In the genomic region with DNA sequence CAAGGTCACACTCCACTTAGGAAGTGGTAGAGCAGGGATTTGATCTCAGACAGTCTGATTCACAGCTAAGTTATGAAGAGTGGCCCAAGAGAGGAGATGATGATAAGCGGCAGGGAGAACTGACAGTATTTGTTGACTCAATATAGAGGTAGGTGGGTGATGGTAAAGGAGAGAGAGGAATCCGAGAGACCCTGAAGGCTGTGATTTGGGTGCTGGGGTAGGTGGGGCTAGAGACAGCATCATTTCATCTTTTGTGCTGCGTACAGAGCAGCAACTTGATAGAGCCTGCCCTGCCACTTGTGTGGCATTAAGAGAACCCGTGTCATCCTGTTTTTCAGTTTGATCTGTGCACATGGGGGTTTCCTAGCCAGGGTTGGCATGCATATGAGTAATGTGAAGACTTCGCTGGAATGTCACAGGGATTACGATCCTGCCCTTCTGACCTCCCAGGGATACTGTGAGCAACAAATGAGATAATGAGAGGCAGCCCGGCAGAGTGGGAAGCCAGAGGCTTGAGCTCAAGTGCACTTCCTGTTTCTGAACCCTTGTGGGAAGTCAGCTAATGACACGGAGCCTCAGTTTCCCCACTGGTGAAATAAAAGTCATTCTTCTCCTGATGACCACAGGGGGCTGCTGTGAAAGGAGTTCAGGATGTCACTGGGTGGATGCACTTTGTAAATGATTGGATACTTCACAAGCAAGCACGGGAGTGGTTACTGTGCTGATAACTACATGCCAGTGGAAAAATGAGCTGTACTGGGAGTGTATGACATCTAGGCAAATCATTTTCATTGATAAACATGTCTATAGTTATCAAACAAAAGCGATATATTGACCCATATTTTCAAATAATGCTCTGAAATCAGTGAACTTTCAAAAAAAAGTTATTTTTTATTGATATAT, we compare ENCODE assay signal across 14 cellular contexts. TPM values are rescaled to one million over a fixed set of nuclear protein-coding genes. Genes with fewer than 3 reads are reported as not detected.
A peak's percentile ranks its signal among the peaks of the same experiment; 100 is the strongest.
DNase-seq lines count a peak whose midpoint lies in the region; TF ChIP-seq lines count a peak whose summit lies in the region.
"Had no signal": no experiment of that assay in that cellular context is flagged by ENCODE, and none has a peak within 500 bp of the region (broad histone marks: within the 10 kb centered on the region; RNA-seq: fewer than 3 reads in every experiment).

No MANE protein-coding gene starts in this region.

- H2AFZ ChIP-seq in neural progenitor cell (replicated peaks) = no peak overlapping the region

- no peaks in the 10 kb centered on the region for H3K36me3 ChIP-seq in endodermal cell (ENCODE audit: control insufficient read depth, insufficient read depth, low read length)
- H3K36me3 ChIP-seq in neural progenitor cell = no peaks in the 10 kb centered on the region
- no peaks in the 10 kb centered on the region for H3K36me3 ChIP-seq in tibial nerve

- no peak overlapping the region for H3K4me2 ChIP-seq in neural progenitor cell

- POLR2A ChIA-PET in activated CD4-positive, alpha-beta memory T cell treated with anti-CD3 and anti-CD28 coated beads, Interleukin-2, amount 10 ng/mL, durations not matched to agents 7 days and 5 days (lab: Charles Lee) = no interaction called here

- no peaks in the 10 kb centered on the region for H4K20me1 ChIP-seq in neural progenitor cell (ENCODE audit: low read depth)

- no peak overlapping the region for H3K9ac ChIP-seq in endodermal cell (ENCODE audit: extremely low read depth, low read length, poor library complexity, severe bottlenecking)
- no peak overlapping the region for H3K9ac ChIP-seq in neural progenitor cell

- 69 to 75% methylated on average over 6 to 9 of the region's 10 CpGs for WGBS in endodermal cell (ENCODE audit: insufficient coverage in 1 of 2, insufficient read length in 1 of 2), 2 experiments
- WGBS in tibial nerve, 2 donors = 48 to 54% methylated on average over 10 of the region's 10 CpGs

- no peak for TF ChIP-seq EP300 in tibial nerve (IDR thresholded peaks at IDR 0.05)

- H3K9me3 ChIP-seq in endodermal cell (ENCODE audit: control insufficient read depth, low read length) (no peaks in the 10 kb centered on the region), neural progenitor cell (ENCODE audit: low read depth) (no peaks in the 10 kb centered on the region), tibial nerve (no peaks in the 10 kb centered on the region)

- no peak for TF ChIP-seq POLR2A in tibial nerve (IDR thresholded peaks at IDR 0.05)

- TF ChIP-seq CTCF in endodermal cell (conservative IDR thresholded peaks at IDR 0.05) (no peak), neural progenitor cell (IDR thresholded peaks at IDR 0.05) (no peak), tibial nerve (IDR thresholded peaks at IDR 0.05) (no peak), progenitor cell of endocrine pancreas (IDR thresholded peaks at IDR 0.05; ENCODE audit: unreplicated experiment) (no peak)

- CTCF ChIA-PET in activated CD4-positive, alpha-beta memory T cell treated with anti-CD3 and anti-CD28 coated beads, Interleukin-2, amount 10 ng/mL, durations not matched to agents 7 days and 5 days (lab: Charles Lee) = no interaction called here

- no peaks in the 10 kb centered on the region for H3K36me3 Mint-ChIP-seq in endodermal cell (ENCODE audit: low read depth)
- H3K36me3 Mint-ChIP-seq in neural progenitor cell = no peaks in the 10 kb centered on the region
- no peaks in the 10 kb centered on the region for H3K36me3 Mint-ChIP-seq in progenitor cell of endocrine pancreas (ENCODE audit: insufficient read depth)
- no peaks in the 10 kb centered on the region for H3K36me3 Mint-ChIP-seq in activated CD4-positive, alpha-beta memory T cell treated with anti-CD3 and anti-CD28 coated beads, Interleukin-2, amount 10 ng/mL, durations not matched to agents 7 days and 5 days (ENCODE audit: low read depth)
- H3K36me3 Mint-ChIP-seq: activated naive CD8-positive, alpha-beta T cell treated with anti-CD3 and anti-CD28 coated beads for 36 hours had no signal

- no peak overlapping the region for H3K27ac ChIP-seq in endodermal cell (ENCODE audit: low read depth, low read length)
- H3K27ac ChIP-seq in neural progenitor cell = no peak overlapping the region
- H3K27ac ChIP-seq in tibial nerve = no peak overlapping the region

- H3K4me1 Mint-ChIP-seq in endodermal cell (peaks cover 7% of the 10 kb centered on the region), neural progenitor cell (peaks cover 4% of the 10 kb centered on the region), progenitor cell of endocrine pancreas (ENCODE audit: low read depth) (peaks cover 1% of the 10 kb centered on the region)
- peaks cover 13% of the 10 kb centered on the region for H3K4me1 Mint-ChIP-seq in activated CD4-positive, alpha-beta memory T cell treated with anti-CD3 and anti-CD28 coated beads, Interleukin-2, amount 10 ng/mL, durations not matched to agents 7 days and 5 days
- H3K4me1 Mint-ChIP-seq: activated naive CD8-positive, alpha-beta T cell treated with anti-CD3 and anti-CD28 coated beads for 36 hours had no signal

- H3K27me3 Mint-ChIP-seq in endodermal cell (ENCODE audit: insufficient read depth) (no peaks in the 10 kb centered on the region), neural progenitor cell (ENCODE audit: insufficient read depth, low read depth) (peaks cover 4% of the 10 kb centered on the region), progenitor cell of endocrine pancreas (peaks cover 21% of the 10 kb centered on the region)
- H3K27me3 Mint-ChIP-seq in activated CD4-positive, alpha-beta memory T cell treated with anti-CD3 and anti-CD28 coated beads, Interleukin-2, amount 10 ng/mL, durations not matched to agents 7 days and 5 days = peaks cover 8% of the 10 kb centered on the region

- no peaks in the 10 kb centered on the region for H3K9me3 Mint-ChIP-seq in endodermal cell
- H3K9me3 Mint-ChIP-seq in neural progenitor cell = no peaks in the 10 kb centered on the region
- H3K9me3 Mint-ChIP-seq in progenitor cell of endocrine pancreas (ENCODE audit: low read depth) = no peaks in the 10 kb centered on the region
- H3K9me3 Mint-ChIP-seq in activated CD4-positive, alpha-beta memory T cell treated with anti-CD3 and anti-CD28 coated beads, Interleukin-2, amount 10 ng/mL, durations not matched to agents 7 days and 5 days = no peaks in the 10 kb centered on the region
- H3K9me3 Mint-ChIP-seq: activated CD8-positive, alpha-beta T cell treated with anti-CD3 and anti-CD28 coated beads for 36 hours; activated naive CD8-positive, alpha-beta T cell treated with anti-CD3 and anti-CD28 coated beads for 36 hours; effector memory CD8-positive, alpha-beta T cell had no signal

- DNase-seq in Daoy (ENCODE audit: low read depth) = peak; percentile 91
- peak; percentile 83 for DNase-seq in NCI-H460 (ENCODE audit: extremely low read depth, low read depth)
- peak; percentile 81 for DNase-seq in endodermal cell
- DNase-seq in neural progenitor cell (ENCODE audit: low spot score) = peak; percentile 21
- DNase-seq in tibial nerve (ENCODE audit: low spot score in 2 of 2) = no peak
- no peak for DNase-seq in progenitor cell of endocrine pancreas (ENCODE audit: low spot score, unreplicated experiment)
- no peak for DNase-seq in epidermal melanocyte (ENCODE audit: insufficient read length, low spot score)
- no peak for DNase-seq in activated CD4-positive, alpha-beta memory T cell treated with anti-CD3 and anti-CD28 coated beads, Interleukin-2, amount 10 ng/mL, durations not matched to agents 7 days and 5 days
- DNase-seq: activated CD8-positive, alpha-beta T cell treated with anti-CD3 and anti-CD28 coated beads for 36 hours; activated naive CD8-positive, alpha-beta T cell treated with anti-CD3 and anti-CD28 coated beads for 36 hours; DND-41; effector memory CD8-positive, alpha-beta T cell; NCI-H2227 treated with DMSO at 0.1 percent for 48 hours had no signal

- H3K4me3 ChIP-seq in endodermal cell (ENCODE audit: low read length) (no peak overlapping the region), neural progenitor cell (no peak overlapping the region), tibial nerve (no peak overlapping the region)

- H3K27me3 ChIP-seq in endodermal cell (ENCODE audit: control insufficient read depth, insufficient read depth, low read length, poor library complexity, severe bottlenecking) = no peaks in the 10 kb centered on the region
- no peaks in the 10 kb centered on the region for H3K27me3 ChIP-seq in neural progenitor cell
- H3K27me3 ChIP-seq in tibial nerve = no peaks in the 10 kb centered on the region

- H3K27ac Mint-ChIP-seq in endodermal cell (no peak overlapping the region), neural progenitor cell (no peak overlapping the region), progenitor cell of endocrine pancreas (no peak overlapping the region)
- no peak overlapping the region for H3K27ac Mint-ChIP-seq in activated CD4-positive, alpha-beta memory T cell treated with anti-CD3 and anti-CD28 coated beads, Interleukin-2, amount 10 ng/mL, durations not matched to agents 7 days and 5 days
- H3K27ac Mint-ChIP-seq: activated CD8-positive, alpha-beta T cell treated with anti-CD3 and anti-CD28 coated beads for 36 hours; activated naive CD8-positive, alpha-beta T cell treated with anti-CD3 and anti-CD28 coated beads for 36 hours; effector memory CD8-positive, alpha-beta T cell had no signal

- H3K4me1 ChIP-seq in endodermal cell (ENCODE audit: control insufficient read depth, insufficient read depth, low read length) = peaks cover 4% of the 10 kb centered on the region
- H3K4me1 ChIP-seq in neural progenitor cell = peaks cover 3% of the 10 kb centered on the region
- no peaks in the 10 kb centered on the region for H3K4me1 ChIP-seq in tibial nerve

- no peak overlapping the region for H3K4me3 Mint-ChIP-seq in endodermal cell
- no peak overlapping the region for H3K4me3 Mint-ChIP-seq in neural progenitor cell
- H3K4me3 Mint-ChIP-seq in progenitor cell of endocrine pancreas (ENCODE audit: low read depth) = no peak overlapping the region
- H3K4me3 Mint-ChIP-seq in activated CD4-positive, alpha-beta memory T cell treated with anti-CD3 and anti-CD28 coated beads, Interleukin-2, amount 10 ng/mL, durations not matched to agents 7 days and 5 days = no peak overlapping the region
- H3K4me3 Mint-ChIP-seq: activated CD8-positive, alpha-beta T cell treated with anti-CD3 and anti-CD28 coated beads for 36 hours; activated naive CD8-positive, alpha-beta T cell treated with anti-CD3 and anti-CD28 coated beads for 36 hours; effector memory CD8-positive, alpha-beta T cell had no signal

- no peaks in the 10 kb centered on the region for H3F3A ChIP-seq in neural progenitor cell (ENCODE audit: low read depth)

- no peaks in the 10 kb centered on the region for H3K79me2 ChIP-seq in neural progenitor cell (ENCODE audit: low read depth)

RNA-seq across cellular contexts. Expression of a gene that starts 59.5 kb away (rescaled TPM):
- not detected in 2 replicates for total RNA-seq in Daoy (2014; rRNA removed; shearing (Covaris generic))
- total RNA-seq in NCI-H460 (2014; rRNA removed; shearing (Covaris generic)) = not detected in 2 replicates
- polyA plus RNA-seq in NCI-H460 (2014; cell fraction: nucleus; rRNA removed) = not detected in 2 replicates
- total RNA-seq in endodermal cell = not detected
- polyA plus RNA-seq in endodermal cell (2013, experiment 1 of 2) = 0.82 TPM
- 0.50 TPM for polyA plus RNA-seq in endodermal cell (2013, experiment 2 of 2)
- total RNA-seq in neural progenitor cell (ENCODE audit: low replicate concordance) = not detected in 2 replicates
- total RNA-seq in tibial nerve = 100 to 1,000 TPM in 1 of 4 donors, 10 to 100 TPM in 3; 50.0 to 262 (median 78.1) TPM
- total RNA-seq in progenitor cell of endocrine pancreas = 0.57 and 1.6 TPM in 2 replicates
- under 1 TPM; 0.48 to 0.86 TPM for total RNA-seq in activated CD4-positive, alpha-beta memory T cell treated with anti-CD3 and anti-CD28 coated beads, Interleukin-2, amount 10 ng/mL, durations not matched to agents 7 days and 5 days
- polyA plus RNA-seq: neural cell had no signal

Comparison
In these comparisons a context has a peak if more than half of its experiments do, and no peak if none do; other contexts are left out.
1. DNase-seq: peak in Daoy (single experiment), NCI-H460 (single experiment), endodermal cell (single experiment) and neural progenitor cell (single experiment); none in tibial nerve (0 of 2), progenitor cell of endocrine pancreas (single experiment), epidermal melanocyte (single experiment) and activated CD4-positive, alpha-beta memory T cell treated with anti-CD3 and anti-CD28 coated beads, Interleukin-2, amount 10 ng/mL, durations not matched to agents 7 days and 5 days (single experiment).
2. RNA of a gene that starts 59.5 kb away (total RNA-seq): 50.0 to 262 TPM in tibial nerve; 0.48 to 0.86 TPM in activated CD4-positive, alpha-beta memory T cell treated with anti-CD3 and anti-CD28 coated beads, Interleukin-2, amount 10 ng/mL, durations not matched to agents 7 days and 5 days, 0.57 to 1.6 TPM in progenitor cell of endocrine pancreas, not detected in endodermal cell, not detected in Daoy, not detected in NCI-H460 and not detected in neural progenitor cell; every median in the first group is over 10 times any median in the second.